Comparison of ENCODE assay signal across 18 cellular contexts in genomic region chr2:106900130-106900529, GRCh38. TPM values are rescaled to one million over a fixed set of nuclear protein-coding genes. Genes with fewer than 3 reads are reported as not detected.
"Had no signal": no experiment of that assay in that cellular context is flagged by ENCODE, and none has a peak within 500 bp of the region (broad histone marks: within the 10 kb centered on the region; RNA-seq: fewer than 3 reads in every experiment).

No MANE protein-coding gene starts in this region.

- H3K27ac ChIP-seq: heart right ventricle, neural progenitor cell, ovary, right atrium auricular region, stomach had no signal

- H3K9me3 ChIP-seq: ovary, right atrium auricular region had no signal

- H3K27me3 ChIP-seq: heart right ventricle, neural progenitor cell, ovary, right atrium auricular region, stomach had no signal

- H3K36me3 ChIP-seq: heart right ventricle, neural progenitor cell, ovary, right atrium auricular region, stomach had no signal

- H3K4me1 ChIP-seq: heart right ventricle, neural progenitor cell, right atrium auricular region, stomach had no signal

- ATAC-seq: esophagus mucosa, heart right ventricle, left lobe of liver, natural killer cell had no signal

- H3K4me3 ChIP-seq: heart right ventricle, neural progenitor cell, ovary, right atrium auricular region, stomach had no signal

- DNase-seq: effector memory CD4-positive, alpha-beta T cell; heart right ventricle; hypothalamus; natural killer cell; nucleus accumbens; ovary; small intestine; stimulated activated CD4-positive, alpha-beta T cell treated with anti-CD3 and anti-CD28 coated beads, Interleukin-12 subunit alpha, Interleukin-12 subunit beta, amount 100 ng/mL, for 4 hours; stimulated activated naive CD4-positive, alpha-beta T cell; stomach; substantia nigra; trophoblast cell had no signal

RNA-seq across cellular contexts. Expression of gene ST6GAL2, which starts 14.2 kb away (rescaled TPM):
- total RNA-seq: fibroblast of lung, myocyte, natural killer cell had no signal
